In genomic region chr12:101045486-101046474, GRCh38 we compare ENCODE assay signal across 24 cellular contexts.
DNase-seq lines count a peak whose midpoint lies in the region; ATAC-seq and TF ChIP-seq lines count a peak whose summit lies in the region.
"Had no signal": no experiment of that assay in that cellular context is flagged by ENCODE, and none has a peak within 500 bp of the region (broad histone marks: within the 10 kb centered on the region; RNA-seq: fewer than 3 reads in every experiment).

No MANE protein-coding gene starts in this region.

- no TSS peak for BruUV-seq in IMR-90 (replicated peaks; lab: Mats Ljungman, UMichigan)

- H3K9me3 Mint-ChIP-seq in endodermal cell, result no peaks in the 10 kb centered on the region
- H3K9me3 Mint-ChIP-seq: activated T-helper 1 cell treated with anti-CD3 and anti-CD28 coated beads, Interleukin-12 subunit alpha, Interleukin-12 subunit beta, Interleukin-2, Interleukin-4 antibody, amounts not matched to agents 30 ng/mL and 10 ng/mL and 1 ng/mL, durations not matched to agents 14 hours and 24 hours and 36 hours; WTC11 had no signal

- no peaks in the 10 kb centered on the region for H3K36me3 Mint-ChIP-seq in endodermal cell (ENCODE audit: low read depth)
- H3K36me3 Mint-ChIP-seq: WTC11 had no signal

- TF ChIP-seq CTCF in AG10803 (conservative IDR thresholded peaks at IDR 0.05; ENCODE audit: low read length), result no peak
- no peak for TF ChIP-seq CTCF in IMR-90 (conservative IDR thresholded peaks at IDR 0.05; ENCODE audit: low read depth, low read length)
- TF ChIP-seq CTCF in endodermal cell (conservative IDR thresholded peaks at IDR 0.05), result no peak
- no peak for TF ChIP-seq CTCF in mucosa of descending colon (IDR thresholded peaks at IDR 0.05)

- no peak overlapping the region for H3K4ac ChIP-seq in IMR-90 (ENCODE audit: low read depth, low read length)

- peak overlapping the region; percentile 2 for H3K27ac Mint-ChIP-seq in endodermal cell
- H3K27ac Mint-ChIP-seq: activated T-helper 1 cell treated with anti-CD3 and anti-CD28 coated beads, Interleukin-12 subunit alpha, Interleukin-12 subunit beta, Interleukin-2, Interleukin-4 antibody, amounts not matched to agents 30 ng/mL and 10 ng/mL and 1 ng/mL, durations not matched to agents 14 hours and 24 hours and 36 hours; WTC11 had no signal

- no peak overlapping the region for H3K4me3 Mint-ChIP-seq in endodermal cell
- H3K4me3 Mint-ChIP-seq: activated T-helper 1 cell treated with anti-CD3 and anti-CD28 coated beads, Interleukin-12 subunit alpha, Interleukin-12 subunit beta, Interleukin-2, Interleukin-4 antibody, amounts not matched to agents 30 ng/mL and 10 ng/mL and 1 ng/mL, durations not matched to agents 14 hours and 24 hours and 36 hours; WTC11 had no signal

- dilution Hi-C loops in IMR-90 (cut with HindIII; ENCODE audit: low sequenced_read_pairs, unreplicated experiment), result no loop called here

- H4K91ac ChIP-seq in IMR-90 (ENCODE audit: insufficient read depth, low read depth, low read length), result no peak overlapping the region

- no peak overlapping the region for H3K4me2 ChIP-seq in IMR-90 (ENCODE audit: low read depth, low read length)
- H3K4me2 ChIP-seq: BLaER1 treated with 17β-estradiol and CSF1 and Interleukin-3, amounts not matched to agents 10 nM and 100 nM had no signal

- H2AFZ ChIP-seq in IMR-90 (replicated peaks; ENCODE audit: low read length, poor library complexity), result no peak overlapping the region

- H3K36me3 ChIP-seq in IMR-90 (ENCODE audit: control insufficient read depth, insufficient read depth, low read length) (peaks cover 5% of the 10 kb centered on the region), endodermal cell (ENCODE audit: control insufficient read depth, insufficient read depth, low read length) (no peaks in the 10 kb centered on the region), mucosa of descending colon (ENCODE audit: low read depth) (no peaks in the 10 kb centered on the region), MG63 (no peaks in the 10 kb centered on the region)
- H3K36me3 ChIP-seq: BLaER1 treated with 17β-estradiol and CSF1 and Interleukin-3, amounts not matched to agents 10 nM and 100 nM had no signal

- H2AK9ac ChIP-seq in IMR-90 (replicated peaks; ENCODE audit: low read depth, low read length, poor library complexity), result no peak overlapping the region

- no peaks in the 10 kb centered on the region for H3K9me3 ChIP-seq in IMR-90 (ENCODE audit: control insufficient read depth, insufficient read depth, low read length)
- no peaks in the 10 kb centered on the region for H3K9me3 ChIP-seq in endodermal cell (ENCODE audit: control insufficient read depth, low read length)
- H3K9me3 ChIP-seq in mucosa of descending colon, result no peaks in the 10 kb centered on the region
- H3K9me3 ChIP-seq in MG63, result no peaks in the 10 kb centered on the region
- H3K9me3 ChIP-seq: BLaER1 treated with 17β-estradiol and CSF1 and Interleukin-3, amounts not matched to agents 10 nM and 100 nM had no signal

- TF ChIP-seq POLR2A in IMR-90 (IDR thresholded peaks at IDR 0.05; ENCODE audit: low read depth, low read length), result no peak

- peaks cover 4% of the 10 kb centered on the region; the same call in 1 of the 2 replicates for H3K9me1 ChIP-seq in IMR-90 (ENCODE audit: insufficient read depth, low read length)

- no peak for TF ChIP-seq RAD21 in IMR-90 (IDR thresholded peaks at IDR 0.05; ENCODE audit: low read length)

- CTCF ChIA-PET in IMR-90 (lab: Yijun Ruan, JAX), result no interaction called here

- ATAC-seq in IMR-90 (ENCODE audit: low read depth), result peak; percentile 48
- ATAC-seq in mucosa of descending colon, result peak; percentile 27
- no peak for ATAC-seq in HG02852 (IDR thresholded peaks at IDR 0.05; ENCODE audit: unreplicated experiment)
- ATAC-seq in HG03280 (IDR thresholded peaks at IDR 0.05; ENCODE audit: unreplicated experiment), result no peak
- ATAC-seq: WTC11 had no signal

- H4K8ac ChIP-seq in IMR-90 (ENCODE audit: low read depth in 2 of 2, low read length in 2 of 2), result no peak overlapping the region; a peak in 1 of 4 replicates

- in situ Hi-C loops in IMR-90 (cut with MboI; ENCODE audit: low sequenced_read_pairs), result no loop called here

- no peak overlapping the region for H4K5ac ChIP-seq in IMR-90 (ENCODE audit: low read depth, low read length)

- H3K27ac ChIP-seq in IMR-90 (ENCODE audit: insufficient read depth, low read length) (no peak overlapping the region), endodermal cell (ENCODE audit: low read depth, low read length) (no peak overlapping the region)
- H3K27ac ChIP-seq: BLaER1 treated with 17β-estradiol and CSF1 and Interleukin-3, amounts not matched to agents 10 nM and 100 nM; skin epidermis had no signal

- no peak overlapping the region for H2BK20ac ChIP-seq in IMR-90 (ENCODE audit: low read depth, low read length)

- H3K14ac ChIP-seq in IMR-90 (replicated peaks; ENCODE audit: low read depth, low read length), result no peak overlapping the region

- no peak overlapping the region for H3K56ac ChIP-seq in IMR-90 (ENCODE audit: extremely low read depth, insufficient read depth, low read length)

- no peaks in the 10 kb centered on the region; the same call in 1 of the 2 replicates for H3K4me1 ChIP-seq in IMR-90 (ENCODE audit: control insufficient read depth, insufficient read depth, low read length)
- no peaks in the 10 kb centered on the region for H3K4me1 ChIP-seq in endodermal cell (ENCODE audit: control insufficient read depth, insufficient read depth, low read length)
- H3K4me1 ChIP-seq in mucosa of descending colon (ENCODE audit: low read depth), result no peaks in the 10 kb centered on the region
- H3K4me1 ChIP-seq: BLaER1 treated with 17β-estradiol and CSF1 and Interleukin-3, amounts not matched to agents 10 nM and 100 nM had no signal

- no peak overlapping the region for H3K4me3 ChIP-seq in AG10803 (ENCODE audit: low read length)
- no peak overlapping the region for H3K4me3 ChIP-seq in IMR-90 (ENCODE audit: insufficient read depth, low read depth, low read length)
- no peak overlapping the region for H3K4me3 ChIP-seq in endodermal cell (ENCODE audit: low read length)
- H3K4me3 ChIP-seq in mucosa of descending colon, result no peak overlapping the region
- H3K4me3 ChIP-seq in MG63, result no peak overlapping the region
- H3K4me3 ChIP-seq: BLaER1 treated with 17β-estradiol and CSF1 and Interleukin-3, amounts not matched to agents 10 nM and 100 nM; skin epidermis had no signal

- no peaks in the 10 kb centered on the region for H3K27me3 ChIP-seq in IMR-90 (ENCODE audit: control insufficient read depth, insufficient read depth, low read length)
- no peaks in the 10 kb centered on the region for H3K27me3 ChIP-seq in endodermal cell (ENCODE audit: control insufficient read depth, insufficient read depth, low read length, poor library complexity, severe bottlenecking)
- H3K27me3 ChIP-seq in MG63, result no peaks in the 10 kb centered on the region
- H3K27me3 ChIP-seq: BLaER1 treated with 17β-estradiol and CSF1 and Interleukin-3, amounts not matched to agents 10 nM and 100 nM had no signal

- POLR2A ChIA-PET in IMR-90 (lab: Charles Lee; ENCODE audit: unreplicated experiment), result no interaction called here

- no peak overlapping the region for H3K23ac ChIP-seq in IMR-90 (ENCODE audit: low read depth, low read length)

- H3K27me3 Mint-ChIP-seq in endodermal cell (ENCODE audit: insufficient read depth), result no peaks in the 10 kb centered on the region

- no peaks in the 10 kb centered on the region for H3K79me1 ChIP-seq in IMR-90 (ENCODE audit: low read depth in 1 of 2, low read length in 2 of 2)

- 80% methylated on average over 1 of the region's 7 CpGs; no CpG with 5 or more reads in 1 of the 2 experiments for WGBS in IMR-90 (ENCODE audit: extremely low coverage in 2 of 2, insufficient read length in 1 of 2), 2 experiments
- 93 to 98% methylated on average over 6 to 7 of the region's 7 CpGs for WGBS in endodermal cell (ENCODE audit: insufficient coverage in 1 of 2, insufficient read length in 1 of 2), 2 experiments

- no peak overlapping the region for H2AK5ac ChIP-seq in IMR-90 (ENCODE audit: low read depth, low read length)

- H2BK120ac ChIP-seq in IMR-90 (ENCODE audit: low read depth, low read length), result no peak overlapping the region

- peak; percentile 29 for DNase-seq in AG10803 (ENCODE audit: low read depth)
- DNase-seq in IMR-90, result peak; percentile 58
- no peak for DNase-seq in endodermal cell
- no peak for DNase-seq in mucosa of descending colon
- DNase-seq in NCI-H1092 treated with DMSO at 0.1 percent for 48 hours (lab: John Stamatoyannopoulos, UW), result no peak
- DNase-seq in MG63, result no peak
- DNase-seq: activated CD4-positive, alpha-beta T cell treated with anti-CD3 and anti-CD28 coated beads, Interleukin-2, amount 50 U/mL, for 4 hours; activated naive CD4-positive, alpha-beta T cell treated with anti-CD3 and anti-CD28 coated beads, Interleukin-2, amount 50 U/mL, for 16 hours; Calu3; effector CD4-positive, alpha-beta T cell; erythroblast; H7; islet precursor cell; Kasumi-1; NCI-H1694; NCI-H2171 treated with DMSO at 0.1 percent for 48 hours; stimulated activated CD4-positive, alpha-beta T cell treated with anti-CD3 and anti-CD28 coated beads, Interleukin-2, amount 100 ng/mL, for 24 hours; substantia nigra had no signal

- no peaks in the 10 kb centered on the region for H4K20me1 ChIP-seq in IMR-90 (ENCODE audit: insufficient read depth, low read length)
- H4K20me1 ChIP-seq: BLaER1 treated with 17β-estradiol and CSF1 and Interleukin-3, amounts not matched to agents 10 nM and 100 nM had no signal

- no peak overlapping the region for H3K18ac ChIP-seq in IMR-90 (ENCODE audit: low read depth, low read length)

- intact Hi-C loops in IMR-90 (cut with micrococcal nuclease), result no loop called here
- intact Hi-C loops in mucosa of descending colon (cut with DNase I, micrococcal nuclease), result no loop called here

- no peak overlapping the region for H2BK15ac ChIP-seq in IMR-90 (ENCODE audit: low read depth, low read length)

- peaks cover 18% of the 10 kb centered on the region for H3K4me1 Mint-ChIP-seq in endodermal cell
- H3K4me1 Mint-ChIP-seq: WTC11 had no signal

- H2BK5ac ChIP-seq in IMR-90 (ENCODE audit: low read depth, low read length, poor library complexity, severe bottlenecking), result no peak overlapping the region

- H3K9ac ChIP-seq in IMR-90 (ENCODE audit: low read depth, low read length), result no peak overlapping the region
- H3K9ac ChIP-seq in endodermal cell (ENCODE audit: extremely low read depth, low read length, poor library complexity, severe bottlenecking), result no peak overlapping the region
- H3K9ac ChIP-seq: BLaER1 treated with 17β-estradiol and CSF1 and Interleukin-3, amounts not matched to agents 10 nM and 100 nM had no signal

TF ChIP-seq in IMR-90, 13 proteins besides CTCF, POLR2A, EP300 and RAD21 (continues in another document):
- TF ChIP-seq SMC3 (IDR thresholded peaks at IDR 0.05; ENCODE audit: low read depth, low read length) (no peak), FOS (IDR thresholded peaks at IDR 0.05; ENCODE audit: low read depth, low read length) (no peak)

Comparison
In these comparisons a context has a peak if more than half of its experiments do, and no peak if none do; other contexts are left out.
1. DNase-seq: peak in AG10803 (single experiment) and IMR-90 (single experiment); none in endodermal cell (single experiment), mucosa of descending colon (0 of 3), NCI-H1092 treated with DMSO at 0.1 percent for 48 hours (single experiment) and MG63 (single experiment).
2. ATAC-seq: peak in IMR-90 (single experiment) and mucosa of descending colon (single experiment); none in HG02852 (single experiment) and HG03280 (single experiment).